In genomic region chr20:25532971-25533391, GRCh38 we compare ENCODE assay signal across 1 cellular context.
TF ChIP-seq lines count a peak whose summit lies in the region.

No MANE protein-coding gene starts in this region.

TF ChIP-seq in HCT116, 20 proteins besides CTCF, POLR2A, EP300 and RAD21 (continued from another document):
- TF ChIP-seq ZBTB33 (IDR thresholded peaks at IDR 0.05; ENCODE audit: extremely low read depth, insufficient replicate concordance, low read length) = no peak
- TF ChIP-seq MAX (IDR thresholded peaks at IDR 0.05) = no peak
- no peak for TF ChIP-seq SP1 (IDR thresholded peaks at IDR 0.05; ENCODE audit: low read depth)
- TF ChIP-seq SRF (IDR thresholded peaks at IDR 0.05; ENCODE audit: low read depth) = no peak
